20 cellular contexts compared by ENCODE assay signal in the genomic region with DNA sequence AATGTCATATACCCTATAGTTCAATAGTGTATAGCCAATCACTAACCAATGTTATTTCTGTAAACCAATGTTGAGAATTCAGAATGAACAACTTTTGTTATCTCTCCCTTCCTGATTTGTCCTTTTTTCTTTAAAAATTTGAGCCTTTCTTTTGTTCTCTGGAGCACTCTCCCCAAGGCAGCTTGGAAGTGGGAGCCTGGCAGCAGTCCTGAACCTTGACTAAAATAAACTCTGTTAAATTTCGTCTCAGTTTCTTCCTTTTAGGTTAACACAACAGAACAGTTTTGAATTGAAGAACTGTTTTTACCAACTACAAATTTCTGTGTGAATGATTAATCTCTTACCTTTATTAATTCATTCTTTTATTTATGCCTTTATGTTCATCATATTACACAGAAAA. TPM values are rescaled to one million over a fixed set of nuclear protein-coding genes. Genes with fewer than 3 reads are reported as not detected.
A peak's percentile ranks its signal among the peaks of the same experiment; 100 is the strongest.
DNase-seq lines count a peak whose midpoint lies in the region; ATAC-seq and TF ChIP-seq lines count a peak whose summit lies in the region.
"Had no signal": no experiment of that assay in that cellular context is flagged by ENCODE, and none has a peak within 500 bp of the region (broad histone marks: within the 10 kb centered on the region; RNA-seq: fewer than 3 reads in every experiment).

No MANE protein-coding gene starts in this region.

- TF ChIP-seq POLR2A in thyroid gland (IDR thresholded peaks at IDR 0.05): no peak
- TF ChIP-seq POLR2A in stomach (IDR thresholded peaks at IDR 0.05): no peak

- H3K36me3 ChIP-seq in thyroid gland (no peaks in the 10 kb centered on the region), stomach (peaks cover 0 to 86% (median 74%) of the 10 kb centered on the region in 4 donors)

- H3K27ac Mint-ChIP-seq in activated CD4-positive, alpha-beta T cell treated with anti-CD3 and anti-CD28 coated beads, Interleukin-2, amount 10 ng/mL, durations not matched to agents 24 days and 14 days: peak overlapping the region; percentile 32
- peak overlapping the region; percentile 77 for H3K27ac Mint-ChIP-seq in endothelial cell (ENCODE audit: unreplicated experiment)

- H3K27ac ChIP-seq in thyroid gland (peak overlapping the region in 2 of 3 donors; percentile 53 to 68), stomach (no peak overlapping the region)
- H3K27ac ChIP-seq: BLaER1 treated with 17β-estradiol and CSF1 and Interleukin-3, amounts not matched to agents 10 nM and 100 nM had no signal

- no peak overlapping the region for H3K4me3 Mint-ChIP-seq in activated CD4-positive, alpha-beta T cell treated with anti-CD3 and anti-CD28 coated beads, Interleukin-2, amount 10 ng/mL, durations not matched to agents 24 days and 14 days
- H3K4me3 Mint-ChIP-seq in endothelial cell (ENCODE audit: unreplicated experiment): peak overlapping the region; percentile 59
- H3K4me3 Mint-ChIP-seq: CD8-positive, alpha-beta memory T cell had no signal

- H3K9me3 ChIP-seq in thyroid gland (no peaks in the 10 kb centered on the region), stomach (no peaks in the 10 kb centered on the region)
- H3K9me3 ChIP-seq: BLaER1 treated with 17β-estradiol and CSF1 and Interleukin-3, amounts not matched to agents 10 nM and 100 nM had no signal

- DNase-seq in activated CD4-positive, alpha-beta T cell treated with anti-CD3 and anti-CD28 coated beads, Interleukin-2, amount 10 ng/mL, durations not matched to agents 24 days and 14 days: no peak
- no peak for DNase-seq in activated CD4-positive, alpha-beta T cell treated with anti-CD3 and anti-CD28 coated beads for 48 hours
- DNase-seq in left ventricle myocardium superior (no peak), Right ventricle myocardium inferior (ENCODE audit: missing footprints) (no peak), endothelial cell (ENCODE audit: low spot score) (no peak), thyroid gland (peak; percentile 63 to 77), stomach (no peak)
- DNase-seq: 8988T; CD8-positive, alpha-beta memory T cell; GDM1; KG1; NCI-H1092; NCI-H1436; NCI-H187 treated with DMSO at 0.1 percent for 48 hours; NCI-H748 treated with DMSO at 0.1 percent for 48 hours; NK-92 treated with Interleukin-12 subunit alpha and Interleukin-12 subunit beta, amount 100 ng/mL, for 24 hours had no signal

- H3K27me3 Mint-ChIP-seq in activated CD4-positive, alpha-beta T cell treated with anti-CD3 and anti-CD28 coated beads, Interleukin-2, amount 10 ng/mL, durations not matched to agents 24 days and 14 days: no peaks in the 10 kb centered on the region
- no peaks in the 10 kb centered on the region for H3K27me3 Mint-ChIP-seq in endothelial cell (ENCODE audit: unreplicated experiment)
- H3K27me3 Mint-ChIP-seq: CD8-positive, alpha-beta memory T cell had no signal

- ATAC-seq in left ventricle myocardium superior: peak; percentile 14
- no peak for ATAC-seq in Right ventricle myocardium inferior
- ATAC-seq in GM21576 (IDR thresholded peaks at IDR 0.05; ENCODE audit: unreplicated experiment): no peak
- ATAC-seq: HCT116, Panc1 had no signal

- peaks cover 13 to 49% of the 10 kb centered on the region in 2 donors for H3K4me1 ChIP-seq in thyroid gland
- H3K4me1 ChIP-seq in stomach: peaks cover 3 to 60% (median 29%) of the 10 kb centered on the region in 4 donors
- H3K4me1 ChIP-seq: BLaER1 treated with 17β-estradiol and CSF1 and Interleukin-3, amounts not matched to agents 10 nM and 100 nM had no signal

- WGBS in thyroid gland, 2 donors: 4 to 9% methylated on average over 1 of the region's 1 CpG
- 3 to 41% (median 15%) methylated on average over 1 of the region's 1 CpG for WGBS in stomach, 5 donors

- no peak for TF ChIP-seq CTCF in endothelial cell (IDR thresholded peaks at IDR 0.05; ENCODE audit: unreplicated experiment)
- no peak for TF ChIP-seq CTCF in thyroid gland (IDR thresholded peaks at IDR 0.05)
- no peak for TF ChIP-seq CTCF in stomach (IDR thresholded peaks at IDR 0.05)

- TF ChIP-seq EP300 in stomach (IDR thresholded peaks at IDR 0.05): no peak

- no peaks in the 10 kb centered on the region for H3K27me3 ChIP-seq in thyroid gland
- H3K27me3 ChIP-seq in stomach: no peaks in the 10 kb centered on the region
- H3K27me3 ChIP-seq: BLaER1 treated with 17β-estradiol and CSF1 and Interleukin-3, amounts not matched to agents 10 nM and 100 nM had no signal

- peaks cover 60% of the 10 kb centered on the region for H3K36me3 Mint-ChIP-seq in activated CD4-positive, alpha-beta T cell treated with anti-CD3 and anti-CD28 coated beads, Interleukin-2, amount 10 ng/mL, durations not matched to agents 24 days and 14 days (ENCODE audit: low read depth)
- H3K36me3 Mint-ChIP-seq in endothelial cell (ENCODE audit: low read depth, unreplicated experiment): peaks cover 27% of the 10 kb centered on the region

- peaks cover 9% of the 10 kb centered on the region for H3K4me1 Mint-ChIP-seq in activated CD4-positive, alpha-beta T cell treated with anti-CD3 and anti-CD28 coated beads, Interleukin-2, amount 10 ng/mL, durations not matched to agents 24 days and 14 days
- H3K4me1 Mint-ChIP-seq in endothelial cell (ENCODE audit: unreplicated experiment): peaks cover 28% of the 10 kb centered on the region

- H3K4me3 ChIP-seq in thyroid gland (replicated peaks in 1 of 3) (no peak overlapping the region), stomach (no peak overlapping the region)
- H3K4me3 ChIP-seq: BLaER1 treated with 17β-estradiol and CSF1 and Interleukin-3, amounts not matched to agents 10 nM and 100 nM had no signal

- no peaks in the 10 kb centered on the region for H3K9me3 Mint-ChIP-seq in activated CD4-positive, alpha-beta T cell treated with anti-CD3 and anti-CD28 coated beads, Interleukin-2, amount 10 ng/mL, durations not matched to agents 24 days and 14 days
- H3K9me3 Mint-ChIP-seq in endothelial cell (ENCODE audit: unreplicated experiment): no peaks in the 10 kb centered on the region
- H3K9me3 Mint-ChIP-seq: CD8-positive, alpha-beta memory T cell had no signal

- intact Hi-C loops in activated CD4-positive, alpha-beta T cell treated with anti-CD3 and anti-CD28 coated beads, Interleukin-2, amount 10 ng/mL, durations not matched to agents 24 days and 14 days (cut with micrococcal nuclease): no loop called here
- intact Hi-C loops in left ventricle myocardium superior (cut with micrococcal nuclease) (no loop called here), Right ventricle myocardium inferior (cut with DNase I) (no loop called here), thyroid gland (cut with DNase I) (no loop called here), stomach (cut with DNase I; ENCODE audit: low total_unique reads) (no loop called here)

RNA-seq across cellular contexts. Expression of gene CD302, which starts 35.9 kb away (rescaled TPM):
- total RNA-seq in activated CD4-positive, alpha-beta T cell treated with anti-CD3 and anti-CD28 coated beads, Interleukin-2, amount 10 ng/mL, durations not matched to agents 24 days and 14 days: 0.54 and 0.72 TPM in 2 replicates
- 19.9 TPM for total RNA-seq in left ventricle myocardium superior
- 21.9 TPM for total RNA-seq in Right ventricle myocardium inferior
- 5.2 TPM for total RNA-seq in endothelial cell (ENCODE audit: unreplicated experiment)
- 100 to 1,000 TPM in 1 of 4 donors, 10 to 100 TPM in 3; 64.4 to 122 (median 77.6) TPM for total RNA-seq in thyroid gland
- 10 to 100 TPM in 4 of 5 donors, 1 to 10 TPM in 1; 4.6 to 60.6 (median 29.2) TPM for total RNA-seq in stomach
- polyA plus RNA-seq in stomach: 10 to 100 TPM in 2 of 3 donors, 1 to 10 TPM in 1; 8.5 to 28.3 (median 18.3) TPM

RNA-seq across cellular contexts. Expression of gene MARCHF7, which starts 49.8 kb away (rescaled TPM):
- 67.1 and 72.0 TPM in 2 replicates for total RNA-seq in activated CD4-positive, alpha-beta T cell treated with anti-CD3 and anti-CD28 coated beads, Interleukin-2, amount 10 ng/mL, durations not matched to agents 24 days and 14 days
- total RNA-seq in left ventricle myocardium superior: 85.2 TPM
- 79.3 TPM for total RNA-seq in Right ventricle myocardium inferior
- total RNA-seq in endothelial cell (ENCODE audit: unreplicated experiment): 101 TPM
- total RNA-seq in thyroid gland: 100 to 1,000 TPM; 105 to 203 (median 132) TPM
- 100 to 1,000 TPM in 1 of 5 donors, 10 to 100 TPM in 3, 1 to 10 TPM in 1; 4.9 to 150 (median 65.2) TPM for total RNA-seq in stomach
- 10 to 100 TPM; 17.9 to 25.8 (median 21.3) TPM for polyA plus RNA-seq in stomach

Comparison
In these comparisons a context has a peak if more than half of its experiments do, and no peak if none do; other contexts are left out.
1. DNase-seq: peak in thyroid gland (2 of 2); none in activated CD4-positive, alpha-beta T cell treated with anti-CD3 and anti-CD28 coated beads, Interleukin-2, amount 10 ng/mL, durations not matched to agents 24 days and 14 days (single experiment), activated CD4-positive, alpha-beta T cell treated with anti-CD3 and anti-CD28 coated beads for 48 hours (single experiment), left ventricle myocardium superior (single experiment), Right ventricle myocardium inferior (single experiment), endothelial cell (single experiment) and stomach (single experiment).
2. H3K27ac ChIP-seq: peak in thyroid gland (2 of 3); none in stomach (0 of 5).